In genomic region chr7:128682125-128682524, GRCh38 we compare ENCODE assay signal across 20 cellular contexts. TPM values are rescaled to one million over a fixed set of nuclear protein-coding genes. Genes with fewer than 3 reads are reported as not detected.
DNase-seq lines count a peak whose midpoint lies in the region; ATAC-seq and TF ChIP-seq lines count a peak whose summit lies in the region.
"Had no signal": no experiment of that assay in that cellular context is flagged by ENCODE, and none has a peak within 500 bp of the region (broad histone marks: within the 10 kb centered on the region; RNA-seq: fewer than 3 reads in every experiment).

No MANE protein-coding gene starts in this region.

- DNase-seq in stimulated activated naive CD8-positive, alpha-beta T cell treated with anti-CD3 and anti-CD28 coated beads, Interleukin-15, amount 100 ng/mL, for 72 hours = no peak
- no peak for DNase-seq in stimulated activated naive CD8-positive, alpha-beta T cell treated with anti-CD3 and anti-CD28 coated beads, Interleukin-15, Interleukin-2, amounts not matched to agents 100 U/mL and 50 U/mL, for 24 hours
- DNase-seq in activated gamma-delta T cell treated with Interleukin-2 at 50 U/mL for 16 hours (no peak), NCI-H1417 treated with DMSO at 0.1 percent for 48 hours (lab: John Stamatoyannopoulos, UW) (no peak), osteoblast (ENCODE audit: insufficient read length, low spot score, missing footprints) (no peak)
- DNase-seq: 8988T; CD4-positive, alpha-beta memory T cell; DMS79; HCEC 1CT; Kasumi-1; NCI-H1436 treated with DMSO at 0.1 percent for 48 hours; NCI-H2081; NCI-H510A; NCI-H82; SHP77; T-helper 1 cell had no signal

- TF ChIP-seq CTCF in Loucy (conservative IDR thresholded peaks at IDR 0.05; ENCODE audit: low read length) (no peak), brain (conservative IDR thresholded peaks at IDR 0.05) (no peak), osteoblast (IDR thresholded peaks at IDR 0.05; ENCODE audit: extremely low read depth, low read depth, low read length) (no peak)

- no peaks in the 10 kb centered on the region for H3K9me3 Mint-ChIP-seq in stimulated activated naive CD8-positive, alpha-beta T cell treated with anti-CD3 and anti-CD28 coated beads, Interleukin-15, amount 100 ng/mL, for 72 hours
- H3K9me3 Mint-ChIP-seq in brain = no peaks in the 10 kb centered on the region
- H3K9me3 Mint-ChIP-seq: CD4-positive, alpha-beta memory T cell had no signal

- no peak overlapping the region for H3K9ac ChIP-seq in Loucy (ENCODE audit: low read depth, low read length, poor library complexity, severe bottlenecking)

- H3K36me3 Mint-ChIP-seq in brain = peaks cover 14% of the 10 kb centered on the region

- H3F3A ChIP-seq in Loucy (ENCODE audit: low read depth) = no peaks in the 10 kb centered on the region

- H3K27ac ChIP-seq in osteoblast (ENCODE audit: low read depth, low read length) = no peak overlapping the region

- no peaks in the 10 kb centered on the region for H3K79me2 ChIP-seq in Loucy (ENCODE audit: insufficient read depth, low read length)
- no peaks in the 10 kb centered on the region for H3K79me2 ChIP-seq in osteoblast (ENCODE audit: insufficient read depth, low read length)

- peak overlapping the region; percentile 83 to 84 for H3K27ac Mint-ChIP-seq in stimulated activated naive CD8-positive, alpha-beta T cell treated with anti-CD3 and anti-CD28 coated beads, Interleukin-15, amount 100 ng/mL, for 72 hours
- H3K27ac Mint-ChIP-seq in brain = peak overlapping the region; percentile 61 to 96 (median 79)

- H3K4me3 ChIP-seq in Loucy (ENCODE audit: low read length, poor library complexity, severe bottlenecking) = no peak overlapping the region
- H3K4me3 ChIP-seq in osteoblast (ENCODE audit: insufficient read depth, low read length) = no peak overlapping the region

- H3K9me3 ChIP-seq in Loucy (ENCODE audit: insufficient read depth, low read depth, low read length) (no peaks in the 10 kb centered on the region), osteoblast (ENCODE audit: low read depth, low read length) (no peaks in the 10 kb centered on the region)

- no peak overlapping the region for H3K4me3 Mint-ChIP-seq in stimulated activated naive CD8-positive, alpha-beta T cell treated with anti-CD3 and anti-CD28 coated beads, Interleukin-15, amount 100 ng/mL, for 72 hours
- H3K4me3 Mint-ChIP-seq in brain = no peak overlapping the region
- H3K4me3 Mint-ChIP-seq: CD4-positive, alpha-beta memory T cell had no signal

- peaks cover 20% of the 10 kb centered on the region for H3K27me3 Mint-ChIP-seq in stimulated activated naive CD8-positive, alpha-beta T cell treated with anti-CD3 and anti-CD28 coated beads, Interleukin-15, amount 100 ng/mL, for 72 hours
- peaks cover 4% of the 10 kb centered on the region for H3K27me3 Mint-ChIP-seq in brain

- no peaks in the 10 kb centered on the region for H3K9me2 ChIP-seq in Loucy (replicated peaks; ENCODE audit: low read depth, low read length)

- H3K27me3 ChIP-seq in Loucy (ENCODE audit: insufficient read depth, low read length, poor library complexity, severe bottlenecking) = no peaks in the 10 kb centered on the region
- no peaks in the 10 kb centered on the region for H3K27me3 ChIP-seq in osteoblast (ENCODE audit: insufficient read depth, low read length)

- H3K4me1 ChIP-seq in Loucy (ENCODE audit: insufficient read depth, low read length, poor library complexity, severe bottlenecking) (no peaks in the 10 kb centered on the region), osteoblast (ENCODE audit: insufficient read depth, low read length) (no peaks in the 10 kb centered on the region)

- ATAC-seq in stimulated activated naive CD8-positive, alpha-beta T cell treated with anti-CD3 and anti-CD28 coated beads, Interleukin-15, amount 100 ng/mL, for 72 hours = no peak
- ATAC-seq in stimulated activated naive CD8-positive, alpha-beta T cell treated with anti-CD3 and anti-CD28 coated beads, Interleukin-15, Interleukin-2, amounts not matched to agents 100 U/mL and 50 U/mL, for 24 hours = no peak
- no peak for ATAC-seq in HG02840 (IDR thresholded peaks at IDR 0.05; ENCODE audit: low FRiP score, unreplicated experiment)
- ATAC-seq: SK-N-SH treated with all-trans-retinoic acid at 6 μM for 48 hours had no signal

- H4K20me1 ChIP-seq in Loucy (ENCODE audit: insufficient read depth, low read length, poor library complexity, severe bottlenecking) (no peaks in the 10 kb centered on the region), osteoblast (ENCODE audit: insufficient read depth, low read length) (no peaks in the 10 kb centered on the region)

- H3K4me2 ChIP-seq in Loucy (ENCODE audit: low read depth, low read length, poor library complexity, severe bottlenecking) (no peak overlapping the region), osteoblast (ENCODE audit: insufficient read depth, low read length) (no peak overlapping the region)

- H3K4me1 Mint-ChIP-seq in stimulated activated naive CD8-positive, alpha-beta T cell treated with anti-CD3 and anti-CD28 coated beads, Interleukin-15, amount 100 ng/mL, for 72 hours = no peaks in the 10 kb centered on the region
- H3K4me1 Mint-ChIP-seq in brain = peaks cover 9% of the 10 kb centered on the region
- H3K4me1 Mint-ChIP-seq: CD4-positive, alpha-beta memory T cell had no signal

- H2AFZ ChIP-seq in Loucy (ENCODE audit: low read length) (0 out of 2 replicates have a peak overlapping the region, but pooled peaks have one; percentile 1), osteoblast (ENCODE audit: low read length) (no peak overlapping the region)

- no peaks in the 10 kb centered on the region for H3K36me3 ChIP-seq in Loucy (ENCODE audit: insufficient read depth, low read length)
- H3K36me3 ChIP-seq in osteoblast (ENCODE audit: insufficient read depth, low read length) = peaks cover 15% of the 10 kb centered on the region

RNA-seq across cellular contexts. Expression of gene GARIN1A, which starts 10.0 kb away (rescaled TPM):
- not detected for polyA plus RNA-seq in brain (ENCODE audit: insufficient read depth, low read depth, low replicate concordance)
- 1.4 and 2.1 TPM in 2 replicates for total RNA-seq in osteoblast

RNA-seq across cellular contexts. Expression of gene CALU, which starts 57.0 kb away (rescaled TPM):
- polyA plus RNA-seq in brain (ENCODE audit: insufficient read depth, low read depth, low replicate concordance) = 41.6 TPM
- total RNA-seq in osteoblast = 673 and 708 TPM in 2 replicates
